1 cellular context compared by ENCODE assay signal in genomic region chr20:50121858-50122271, GRCh38.
TF ChIP-seq lines count a peak whose summit lies in the region.

No MANE protein-coding gene starts in this region.

TF ChIP-seq in GM23338, 12 proteins besides CTCF, POLR2A, EP300 and RAD21 (continued from another document):
- TF ChIP-seq ZNF462 (CRISPR knock-in tag; IDR thresholded peaks at IDR 0.05) (no peak), STAT1 (IDR thresholded peaks at IDR 0.05; ENCODE audit: unreplicated experiment) (no peak), EZH2 (IDR thresholded peaks at IDR 0.05; ENCODE audit: low read depth, unreplicated experiment) (no peak), ZNF114 (CRISPR knock-in tag; IDR thresholded peaks at IDR 0.05) (no peak), ZNF331 (CRISPR knock-in tag; IDR thresholded peaks at IDR 0.05; ENCODE audit: low read depth) (no peak), ETS1 (IDR thresholded peaks at IDR 0.05) (no peak), NANOG (IDR thresholded peaks at IDR 0.05; ENCODE audit: borderline replicate concordance) (no peak)
